Comparison of ENCODE assay signal across 8 cellular contexts in the genomic region with DNA sequence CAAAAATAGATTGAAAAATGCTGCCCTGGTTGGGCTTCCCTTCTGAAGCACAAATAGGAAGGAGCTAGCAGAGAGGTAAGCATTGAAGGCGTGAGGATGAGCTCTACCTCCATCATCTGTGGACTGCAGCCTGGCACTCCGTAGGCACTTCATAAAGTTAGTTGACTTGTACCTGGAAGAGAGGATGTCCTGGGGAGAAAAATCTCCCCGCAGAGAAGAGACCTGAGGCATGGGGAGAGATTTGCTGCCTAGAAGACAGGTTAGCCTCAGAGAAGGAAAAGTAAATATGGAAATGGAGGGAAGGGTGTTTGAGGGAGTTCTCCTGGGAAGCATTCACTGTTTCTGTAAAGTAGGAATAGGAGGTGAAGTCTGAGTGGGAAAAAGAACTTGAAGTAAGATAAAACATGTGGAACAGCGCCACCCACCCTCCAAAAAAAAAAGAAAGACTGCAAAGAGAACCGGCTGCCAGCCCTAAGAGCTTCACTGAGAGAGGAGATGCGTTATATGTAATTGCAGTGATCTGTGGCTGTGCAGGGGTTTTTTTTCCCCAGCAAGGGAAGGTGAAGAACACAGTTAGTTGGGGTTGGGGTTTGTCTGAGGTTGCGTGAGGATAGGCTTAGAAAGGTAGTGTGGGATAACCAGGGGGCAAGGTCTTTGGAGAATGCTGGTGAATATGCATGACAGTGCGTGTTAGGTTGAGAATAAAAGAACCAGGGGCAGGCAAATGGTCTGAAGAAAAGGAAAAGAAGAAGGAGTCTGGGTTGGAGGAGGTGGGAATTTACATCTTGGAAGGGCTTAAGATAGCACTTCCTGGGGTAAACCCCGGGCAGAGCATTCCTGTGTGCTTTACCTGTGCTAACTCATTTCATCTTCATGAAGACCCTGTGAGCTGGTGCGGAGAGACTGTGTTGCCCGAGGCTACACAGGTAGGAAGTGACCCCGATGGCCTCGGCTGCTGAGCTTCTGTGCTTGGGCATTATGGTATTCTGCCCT. TPM values are rescaled to one million over a fixed set of nuclear protein-coding genes. Genes with fewer than 3 reads are reported as not detected.
DNase-seq lines count a peak whose midpoint lies in the region; TF ChIP-seq lines count a peak whose summit lies in the region.

No MANE protein-coding gene starts in this region.

- H3K4me1 ChIP-seq in sigmoid colon = peaks cover 0 to 100% (median 85%) of the 10 kb centered on the region in 4 donors
- H3K4me1 ChIP-seq in colonic mucosa = no peaks in the 10 kb centered on the region

- H3K27me3 ChIP-seq in sigmoid colon = no peaks in the 10 kb centered on the region
- H3K27me3 ChIP-seq in colonic mucosa = no peaks in the 10 kb centered on the region

- H3K4me3 ChIP-seq in SK-N-MC (no peak overlapping the region), fibroblast of the aortic adventitia (ENCODE audit: low read depth, low read length) (no peak overlapping the region), sigmoid colon (no peak overlapping the region), colonic mucosa (no peak overlapping the region)

- intact Hi-C loops in sigmoid colon (cut with DNase I) (loop anchor here (5.0 kb wide), 1 partner anchor 661 kb away; the partner anchor contains the start of gene RPS19BP1), colonic mucosa (cut with DNase I) (no loop called here)

- TF ChIP-seq EP300 in sigmoid colon (IDR thresholded peaks at IDR 0.05) = no peak

- H3K36me3 ChIP-seq in SK-N-MC (ENCODE audit: insufficient read depth, low read length) (peaks cover 3% of the 10 kb centered on the region; the same call in 1 of the 2 replicates), sigmoid colon (no peaks in the 10 kb centered on the region), colonic mucosa (no peaks in the 10 kb centered on the region)

- peak; percentile 51 for DNase-seq in DMS 273 (lab: John Stamatoyannopoulos, UW; ENCODE audit: unreplicated experiment)
- DNase-seq in DMS 273 treated with DMSO at 0.1 percent for 48 hours (lab: John Stamatoyannopoulos, UW) = no peak
- DNase-seq in SK-N-MC (ENCODE audit: low read depth, low spot score) = no peak
- DNase-seq in fibroblast of the aortic adventitia (ENCODE audit: low read depth) = peak; percentile 57
- DNase-seq in sigmoid colon = no peak
- no peak for DNase-seq in colonic mucosa
- DNase-seq in mesenteric fat pad (ENCODE audit: low spot score) = no peak
- no peak for DNase-seq in NCI-H774 (lab: John Stamatoyannopoulos, UW)

- no peak overlapping the region for H3K9ac ChIP-seq in SK-N-MC (ENCODE audit: insufficient read length)
- no peak overlapping the region for H3K9ac ChIP-seq in colonic mucosa (ENCODE audit: low read depth in 2 of 2, low read length in 2 of 2)

- peak overlapping the region; percentile 56 for H3K27ac ChIP-seq in SK-N-MC
- H3K27ac ChIP-seq in sigmoid colon = peak overlapping the region; percentile 32 to 89 (median 58)
- H3K27ac ChIP-seq in colonic mucosa = no peak overlapping the region

- TF ChIP-seq POLR2A in sigmoid colon (IDR thresholded peaks at IDR 0.05) = no peak

- WGBS in sigmoid colon, 2 donors = 80% methylated on average over 13 of the region's 13 CpGs

- TF ChIP-seq CTCF in fibroblast of the aortic adventitia (IDR thresholded peaks at IDR 0.05; ENCODE audit: insufficient read depth, low read length) (peak; percentile 46), sigmoid colon (IDR thresholded peaks at IDR 0.05) (peak in 3 of 4 experiments; percentile 16 to 20 (median 17)), colonic mucosa (IDR thresholded peaks at IDR 0.05) (no peak)

- no peaks in the 10 kb centered on the region for H3K9me3 ChIP-seq in SK-N-MC (ENCODE audit: low read depth, low read length)
- no peaks in the 10 kb centered on the region for H3K9me3 ChIP-seq in sigmoid colon
- H3K9me3 ChIP-seq in colonic mucosa = no peaks in the 10 kb centered on the region

RNA-seq across cellular contexts. Expression of gene TNRC6B, which starts 16.0 kb away (rescaled TPM):
- total RNA-seq in fibroblast of the aortic adventitia (ENCODE audit: low replicate concordance) (19.1 and 35.3 TPM in 2 replicates), sigmoid colon (10 to 100 TPM; 26.5 to 51.8 (median 28.1) TPM), colonic mucosa (10 to 100 TPM; 38.7 to 47.4 TPM), mesenteric fat pad (37.4 TPM)
- 10 to 100 TPM in 1 of 3 donors, 1 to 10 TPM in 1, under 1 TPM in 1; 0.60 to 23.0 (median 9.2) TPM for polyA plus RNA-seq in sigmoid colon

Comparison
In these comparisons a context has a peak if more than half of its experiments do, and no peak if none do; other contexts are left out.
1. DNase-seq: peak in DMS 273 (single experiment) and fibroblast of the aortic adventitia (single experiment); none in DMS 273 treated with DMSO at 0.1 percent for 48 hours (single experiment), SK-N-MC (single experiment), sigmoid colon (single experiment), colonic mucosa (single experiment), mesenteric fat pad (single experiment) and NCI-H774 (single experiment).